In genomic region chr4:76830612-76831474, GRCh38 we compare ENCODE assay signal across 1 cellular context.
TF ChIP-seq lines count a peak whose summit lies in the region.

No MANE protein-coding gene starts in this region.

TF ChIP-seq in HepG2, 621 proteins besides CTCF, POLR2A, EP300 and RAD21 (continued from another document and continues in another):
- TF ChIP-seq FOXO4 (CRISPR knock-in tag; conservative IDR thresholded peaks at IDR 0.05) (no peak), EHMT2 (IDR thresholded peaks at IDR 0.05; ENCODE audit: borderline replicate concordance, low read depth, low read length) (no peak; the same call in 1 of the 2 replicates), MBNL3 (CRISPR knock-in tag; conservative IDR thresholded peaks at IDR 0.05) (no peak), MIER2 (CRISPR knock-in tag; IDR thresholded peaks at IDR 0.05) (peak; percentile 73; the same call in 1 of the 2 replicates), ZNF501 (CRISPR knock-in tag; IDR thresholded peaks at IDR 0.05) (peak; percentile 76), GABPB1 (CRISPR knock-in tag; IDR thresholded peaks at IDR 0.05) (peak; percentile 79), BRCA1 (CRISPR knock-in tag; IDR thresholded peaks at IDR 0.05) (no peak), ZNF207 (IDR thresholded peaks at IDR 0.05; ENCODE audit: borderline replicate concordance) (no peak), ZNF260 (CRISPR knock-in tag; IDR thresholded peaks at IDR 0.05; ENCODE audit: borderline replicate concordance, low read depth) (no peak), ZNF782 (CRISPR knock-in tag; IDR thresholded peaks at IDR 0.05; ENCODE audit: borderline replicate concordance) (0 out of 2 replicates have a peak, but pooled peaks have one; percentile 25), MAF1 (CRISPR knock-in tag; IDR thresholded peaks at IDR 0.05; ENCODE audit: borderline replicate concordance) (no peak), POLR2G (IDR thresholded peaks at IDR 0.05; ENCODE audit: low read depth, low read length) (peak; percentile 94), KAT8 (CRISPR knock-in tag; IDR thresholded peaks at IDR 0.05) (peak; percentile 80), TFDP1 (CRISPR knock-in tag; IDR thresholded peaks at IDR 0.05; ENCODE audit: borderline replicate concordance) (no peak), GATAD2A (CRISPR knock-in tag; IDR thresholded peaks at IDR 0.05) (peak; percentile 91), ASH2L (IDR thresholded peaks at IDR 0.05; ENCODE audit: insufficient read length, low read depth, low read length) (peak; percentile 60), GRHL1 (CRISPR knock-in tag; conservative IDR thresholded peaks at IDR 0.05) (no peak), ZNF224 (CRISPR knock-in tag; IDR thresholded peaks at IDR 0.05) (no peak), MLLT10 (CRISPR knock-in tag; IDR thresholded peaks at IDR 0.05) (no peak), SYNCRIP (IDR thresholded peaks at IDR 0.05; ENCODE audit: insufficient read depth, low read depth, low read length) (no peak), FOXA1 (IDR thresholded peaks at IDR 0.05) (no peak), FOXA1 (CRISPR knock-in tag; IDR thresholded peaks at IDR 0.05) (peak; percentile 61), AKAP8 (CRISPR knock-in tag; IDR thresholded peaks at IDR 0.05) (no peak), ATF7 (IDR thresholded peaks at IDR 0.05) (no peak), ATF7 (CRISPR knock-in tag; IDR thresholded peaks at IDR 0.05) (no peak), NFE2 (CRISPR knock-in tag; IDR thresholded peaks at IDR 0.05) (no peak), ZNF180 (CRISPR knock-in tag; IDR thresholded peaks at IDR 0.05; ENCODE audit: borderline replicate concordance, low read depth) (no peak), ARNTL (CRISPR knock-in tag; IDR thresholded peaks at IDR 0.05) (no peak), ZSCAN31 (CRISPR knock-in tag; IDR thresholded peaks at IDR 0.05; ENCODE audit: low read depth) (no peak), ZBTB42 (CRISPR knock-in tag; IDR thresholded peaks at IDR 0.05) (no peak), U2AF2 (IDR thresholded peaks at IDR 0.05; ENCODE audit: low read depth, low read length) (no peak), CCDC6 (CRISPR knock-in tag; IDR thresholded peaks at IDR 0.05) (no peak), SPEN (CRISPR knock-in tag; IDR thresholded peaks at IDR 0.05; ENCODE audit: low read depth) (peak; percentile 91; the same call in 1 of the 2 replicates), E2F1 (CRISPR knock-in tag; IDR thresholded peaks at IDR 0.05) (no peak), ZNF430 (CRISPR knock-in tag; IDR thresholded peaks at IDR 0.05) (peak; percentile 81; the same call in 1 of the 2 replicates)
- TF ChIP-seq, protein P1, sequence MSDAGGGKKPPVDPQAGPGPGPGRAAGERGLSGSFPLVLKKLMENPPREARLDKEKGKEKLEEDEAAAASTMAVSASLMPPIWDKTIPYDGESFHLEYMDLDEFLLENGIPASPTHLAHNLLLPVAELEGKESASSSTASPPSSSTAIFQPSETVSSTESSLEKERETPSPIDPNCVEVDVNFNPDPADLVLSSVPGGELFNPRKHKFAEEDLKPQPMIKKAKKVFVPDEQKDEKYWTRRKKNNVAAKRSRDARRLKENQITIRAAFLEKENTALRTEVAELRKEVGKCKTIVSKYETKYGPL (CRISPR knock-in tag; IDR thresholded peaks at IDR 0.05), result no peak
- TF ChIP-seq, protein P2, sequence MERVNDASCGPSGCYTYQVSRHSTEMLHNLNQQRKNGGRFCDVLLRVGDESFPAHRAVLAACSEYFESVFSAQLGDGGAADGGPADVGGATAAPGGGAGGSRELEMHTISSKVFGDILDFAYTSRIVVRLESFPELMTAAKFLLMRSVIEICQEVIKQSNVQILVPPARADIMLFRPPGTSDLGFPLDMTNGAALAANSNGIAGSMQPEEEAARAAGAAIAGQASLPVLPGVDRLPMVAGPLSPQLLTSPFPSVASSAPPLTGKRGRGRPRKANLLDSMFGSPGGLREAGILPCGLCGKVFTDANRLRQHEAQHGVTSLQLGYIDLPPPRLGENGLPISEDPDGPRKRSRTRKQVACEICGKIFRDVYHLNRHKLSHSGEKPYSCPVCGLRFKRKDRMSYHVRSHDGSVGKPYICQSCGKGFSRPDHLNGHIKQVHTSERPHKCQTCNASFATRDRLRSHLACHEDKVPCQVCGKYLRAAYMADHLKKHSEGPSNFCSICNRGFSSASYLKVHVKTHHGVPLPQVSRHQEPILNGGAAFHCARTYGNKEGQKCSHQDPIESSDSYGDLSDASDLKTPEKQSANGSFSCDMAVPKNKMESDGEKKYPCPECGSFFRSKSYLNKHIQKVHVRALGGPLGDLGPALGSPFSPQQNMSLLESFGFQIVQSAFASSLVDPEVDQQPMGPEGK (CRISPR knock-in tag; IDR thresholded peaks at IDR 0.05), result peak; percentile 14; the same call in 1 of the 2 replicates
- TF ChIP-seq, protein P3, sequence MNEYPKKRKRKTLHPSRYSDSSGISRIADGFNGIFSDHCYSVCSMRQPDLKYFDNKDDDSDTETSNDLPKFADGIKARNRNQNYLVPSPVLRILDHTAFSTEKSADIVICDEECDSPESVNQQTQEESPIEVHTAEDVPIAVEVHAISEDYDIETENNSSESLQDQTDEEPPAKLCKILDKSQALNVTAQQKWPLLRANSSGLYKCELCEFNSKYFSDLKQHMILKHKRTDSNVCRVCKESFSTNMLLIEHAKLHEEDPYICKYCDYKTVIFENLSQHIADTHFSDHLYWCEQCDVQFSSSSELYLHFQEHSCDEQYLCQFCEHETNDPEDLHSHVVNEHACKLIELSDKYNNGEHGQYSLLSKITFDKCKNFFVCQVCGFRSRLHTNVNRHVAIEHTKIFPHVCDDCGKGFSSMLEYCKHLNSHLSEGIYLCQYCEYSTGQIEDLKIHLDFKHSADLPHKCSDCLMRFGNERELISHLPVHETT (CRISPR knock-in tag; conservative IDR thresholded peaks at IDR 0.05), result no peak
- TF ChIP-seq, protein P4, sequence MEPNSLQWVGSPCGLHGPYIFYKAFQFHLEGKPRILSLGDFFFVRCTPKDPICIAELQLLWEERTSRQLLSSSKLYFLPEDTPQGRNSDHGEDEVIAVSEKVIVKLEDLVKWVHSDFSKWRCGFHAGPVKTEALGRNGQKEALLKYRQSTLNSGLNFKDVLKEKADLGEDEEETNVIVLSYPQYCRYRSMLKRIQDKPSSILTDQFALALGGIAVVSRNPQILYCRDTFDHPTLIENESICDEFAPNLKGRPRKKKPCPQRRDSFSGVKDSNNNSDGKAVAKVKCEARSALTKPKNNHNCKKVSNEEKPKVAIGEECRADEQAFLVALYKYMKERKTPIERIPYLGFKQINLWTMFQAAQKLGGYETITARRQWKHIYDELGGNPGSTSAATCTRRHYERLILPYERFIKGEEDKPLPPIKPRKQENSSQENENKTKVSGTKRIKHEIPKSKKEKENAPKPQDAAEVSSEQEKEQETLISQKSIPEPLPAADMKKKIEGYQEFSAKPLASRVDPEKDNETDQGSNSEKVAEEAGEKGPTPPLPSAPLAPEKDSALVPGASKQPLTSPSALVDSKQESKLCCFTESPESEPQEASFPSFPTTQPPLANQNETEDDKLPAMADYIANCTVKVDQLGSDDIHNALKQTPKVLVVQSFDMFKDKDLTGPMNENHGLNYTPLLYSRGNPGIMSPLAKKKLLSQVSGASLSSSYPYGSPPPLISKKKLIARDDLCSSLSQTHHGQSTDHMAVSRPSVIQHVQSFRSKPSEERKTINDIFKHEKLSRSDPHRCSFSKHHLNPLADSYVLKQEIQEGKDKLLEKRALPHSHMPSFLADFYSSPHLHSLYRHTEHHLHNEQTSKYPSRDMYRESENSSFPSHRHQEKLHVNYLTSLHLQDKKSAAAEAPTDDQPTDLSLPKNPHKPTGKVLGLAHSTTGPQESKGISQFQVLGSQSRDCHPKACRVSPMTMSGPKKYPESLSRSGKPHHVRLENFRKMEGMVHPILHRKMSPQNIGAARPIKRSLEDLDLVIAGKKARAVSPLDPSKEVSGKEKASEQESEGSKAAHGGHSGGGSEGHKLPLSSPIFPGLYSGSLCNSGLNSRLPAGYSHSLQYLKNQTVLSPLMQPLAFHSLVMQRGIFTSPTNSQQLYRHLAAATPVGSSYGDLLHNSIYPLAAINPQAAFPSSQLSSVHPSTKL (CRISPR knock-in tag; IDR thresholded peaks at IDR 0.05), result peak; percentile 90
- TF ChIP-seq, protein P5, sequence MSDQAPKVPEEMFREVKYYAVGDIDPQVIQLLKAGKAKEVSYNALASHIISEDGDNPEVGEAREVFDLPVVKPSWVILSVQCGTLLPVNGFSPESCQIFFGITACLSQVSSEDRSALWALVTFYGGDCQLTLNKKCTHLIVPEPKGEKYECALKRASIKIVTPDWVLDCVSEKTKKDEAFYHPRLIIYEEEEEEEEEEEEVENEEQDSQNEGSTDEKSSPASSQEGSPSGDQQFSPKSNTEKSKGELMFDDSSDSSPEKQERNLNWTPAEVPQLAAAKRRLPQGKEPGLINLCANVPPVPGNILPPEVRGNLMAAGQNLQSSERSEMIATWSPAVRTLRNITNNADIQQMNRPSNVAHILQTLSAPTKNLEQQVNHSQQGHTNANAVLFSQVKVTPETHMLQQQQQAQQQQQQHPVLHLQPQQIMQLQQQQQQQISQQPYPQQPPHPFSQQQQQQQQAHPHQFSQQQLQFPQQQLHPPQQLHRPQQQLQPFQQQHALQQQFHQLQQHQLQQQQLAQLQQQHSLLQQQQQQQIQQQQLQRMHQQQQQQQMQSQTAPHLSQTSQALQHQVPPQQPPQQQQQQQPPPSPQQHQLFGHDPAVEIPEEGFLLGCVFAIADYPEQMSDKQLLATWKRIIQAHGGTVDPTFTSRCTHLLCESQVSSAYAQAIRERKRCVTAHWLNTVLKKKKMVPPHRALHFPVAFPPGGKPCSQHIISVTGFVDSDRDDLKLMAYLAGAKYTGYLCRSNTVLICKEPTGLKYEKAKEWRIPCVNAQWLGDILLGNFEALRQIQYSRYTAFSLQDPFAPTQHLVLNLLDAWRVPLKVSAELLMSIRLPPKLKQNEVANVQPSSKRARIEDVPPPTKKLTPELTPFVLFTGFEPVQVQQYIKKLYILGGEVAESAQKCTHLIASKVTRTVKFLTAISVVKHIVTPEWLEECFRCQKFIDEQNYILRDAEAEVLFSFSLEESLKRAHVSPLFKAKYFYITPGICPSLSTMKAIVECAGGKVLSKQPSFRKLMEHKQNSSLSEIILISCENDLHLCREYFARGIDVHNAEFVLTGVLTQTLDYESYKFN (CRISPR knock-in tag; conservative IDR thresholded peaks at IDR 0.05), result peak; percentile 95
- TF ChIP-seq, protein P6, sequence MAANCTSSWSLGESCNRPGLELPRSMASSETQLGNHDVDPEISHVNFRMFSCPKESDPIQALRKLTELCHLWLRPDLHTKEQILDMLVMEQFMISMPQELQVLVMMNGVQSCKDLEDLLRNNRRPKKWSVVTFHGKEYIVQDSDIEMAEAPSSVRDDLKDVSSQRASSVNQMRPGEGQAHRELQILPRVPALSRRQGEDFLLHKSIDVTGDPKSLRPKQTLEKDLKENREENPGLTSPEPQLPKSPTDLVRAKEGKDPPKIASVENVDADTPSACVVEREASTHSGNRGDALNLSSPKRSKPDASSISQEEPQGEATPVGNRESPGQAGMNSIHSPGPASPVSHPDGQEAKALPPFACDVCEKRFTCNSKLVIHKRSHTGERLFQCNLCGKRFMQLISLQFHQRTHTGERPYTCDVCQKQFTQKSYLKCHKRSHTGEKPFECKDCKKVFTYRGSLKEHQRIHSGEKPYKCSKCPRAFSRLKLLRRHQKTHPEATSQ (CRISPR knock-in tag; IDR thresholded peaks at IDR 0.05; ENCODE audit: borderline replicate concordance), result no peak
